8 cellular contexts compared by ENCODE assay signal in genomic region chr4:138870739-138871633, GRCh38.
DNase-seq lines count a peak whose midpoint lies in the region; ATAC-seq, FAIRE-seq and TF ChIP-seq lines count a peak whose summit lies in the region.

No MANE protein-coding gene starts in this region.

- no peaks in the 10 kb centered on the region for H3K9me2 ChIP-seq in SU-DHL-6 (replicated peaks; ENCODE audit: insufficient read depth, low read length)

- H4K20me1 ChIP-seq in SU-DHL-6 (ENCODE audit: low read depth, low read length) (no peaks in the 10 kb centered on the region), astrocyte (ENCODE audit: insufficient read depth, low read length) (no peaks in the 10 kb centered on the region)

- H3K27ac ChIP-seq in SU-DHL-6 (ENCODE audit: low read depth, low read length), result no peak overlapping the region
- H3K27ac ChIP-seq in astrocyte (ENCODE audit: low read depth, low read length), result no peak overlapping the region

- ATAC-seq in HG02763 (IDR thresholded peaks at IDR 0.05; ENCODE audit: unreplicated experiment), result peak; percentile 68

- H3K79me2 ChIP-seq in SU-DHL-6 (ENCODE audit: insufficient read depth, low read length) (no peaks in the 10 kb centered on the region), astrocyte (ENCODE audit: insufficient read depth, low read length) (no peaks in the 10 kb centered on the region)

- H3K9ac ChIP-seq in SU-DHL-6 (ENCODE audit: low read length) (no peak overlapping the region), astrocyte (ENCODE audit: low read length) (no peak overlapping the region), skeletal muscle satellite cell (ENCODE audit: low read depth, low read length) (no peak overlapping the region)

- no peak overlapping the region for H3K4me2 ChIP-seq in SU-DHL-6 (ENCODE audit: low read depth, low read length, poor library complexity, severe bottlenecking)
- no peak overlapping the region for H3K4me2 ChIP-seq in astrocyte (ENCODE audit: low read length)
- H3K4me2 ChIP-seq in skeletal muscle satellite cell (ENCODE audit: low read length), result peak overlapping the region; percentile 31

- H3K4me1 Mint-ChIP-seq in astrocyte (ENCODE audit: low read depth, unreplicated experiment), result peaks cover 9% of the 10 kb centered on the region

- peak; percentile 65 for DNase-seq in NCI-H1436 (lab: John Stamatoyannopoulos, UW)
- DNase-seq in NCI-H1436 treated with DMSO at 0.1 percent for 48 hours (lab: John Stamatoyannopoulos, UW), result no peak
- peak; percentile 86 to 97 (median 90) for DNase-seq in NCI-H1417 (lab: John Stamatoyannopoulos, UW)
- DNase-seq in astrocyte (ENCODE audit: low read depth), result peak; percentile 46
- peak; percentile 56 to 90 for DNase-seq in hippocampal formation (lab: John Stamatoyannopoulos, UW)

- peaks cover 6% of the 10 kb centered on the region for H3K4me1 ChIP-seq in astrocyte (ENCODE audit: insufficient read depth, low read length)
- H3K4me1 ChIP-seq in skeletal muscle satellite cell (ENCODE audit: control insufficient read depth, insufficient read depth, low read length), result peaks cover 5% of the 10 kb centered on the region

- H3K27me3 ChIP-seq in SU-DHL-6 (ENCODE audit: low read length) (no peaks in the 10 kb centered on the region), astrocyte (ENCODE audit: insufficient read depth, low read length) (no peaks in the 10 kb centered on the region), skeletal muscle satellite cell (ENCODE audit: control insufficient read depth, insufficient read depth, low read length) (peaks cover 18% of the 10 kb centered on the region)

- H3K36me3 ChIP-seq in SU-DHL-6 (ENCODE audit: low read length), result no peaks in the 10 kb centered on the region
- no peaks in the 10 kb centered on the region for H3K36me3 ChIP-seq in astrocyte (ENCODE audit: insufficient read depth, low read length)
- H3K36me3 ChIP-seq in skeletal muscle satellite cell (ENCODE audit: insufficient read depth, low read length), result no peaks in the 10 kb centered on the region

- H3K36me3 Mint-ChIP-seq in astrocyte (ENCODE audit: low read depth, unreplicated experiment), result no peaks in the 10 kb centered on the region

- H3K4me3 Mint-ChIP-seq in astrocyte (ENCODE audit: unreplicated experiment), result no peak overlapping the region

- H3K27me3 Mint-ChIP-seq in astrocyte (ENCODE audit: low read depth, unreplicated experiment), result no peaks in the 10 kb centered on the region

- peak; percentile 32 for TF ChIP-seq CTCF in SU-DHL-6 (IDR thresholded peaks at IDR 0.05; ENCODE audit: insufficient read depth, low read length, poor library complexity, severe bottlenecking)
- peak; percentile 93 for TF ChIP-seq CTCF in astrocyte (IDR thresholded peaks at IDR 0.05; ENCODE audit: insufficient read depth, low read depth, low read length)

- no peak overlapping the region for H3K4me3 ChIP-seq in SU-DHL-6 (ENCODE audit: insufficient read depth, low read length, poor library complexity, severe bottlenecking)
- H3K4me3 ChIP-seq in astrocyte (ENCODE audit: insufficient read depth, low read depth, low read length), result no peak overlapping the region
- H3K4me3 ChIP-seq in skeletal muscle satellite cell (ENCODE audit: low read length), result no peak overlapping the region

- no peaks in the 10 kb centered on the region for H3K9me3 ChIP-seq in SU-DHL-6 (ENCODE audit: insufficient read depth, low read length)
- H3K9me3 ChIP-seq in astrocyte (ENCODE audit: insufficient read depth, low read depth, low read length), result no peaks in the 10 kb centered on the region
- H3K9me3 ChIP-seq in skeletal muscle satellite cell (replicated peaks; ENCODE audit: low read length), result no peaks in the 10 kb centered on the region

- no peaks in the 10 kb centered on the region for H3F3A ChIP-seq in SU-DHL-6 (ENCODE audit: insufficient read depth)

- H3K9me3 Mint-ChIP-seq in astrocyte (ENCODE audit: unreplicated experiment), result no peaks in the 10 kb centered on the region

- no peak overlapping the region for H3K27ac Mint-ChIP-seq in astrocyte (ENCODE audit: unreplicated experiment)

- FAIRE-seq in astrocyte (lab: Jason Lieb, UNC), result peak; percentile 26

- H2AFZ ChIP-seq in SU-DHL-6 (ENCODE audit: low read depth, low read length, severe bottlenecking) (no peak overlapping the region), astrocyte (ENCODE audit: low read depth, low read length) (no peak overlapping the region)
